ENCODE assay signal across 8 cellular contexts in genomic region chr4:80336582-80336981, GRCh38. TPM values are rescaled to one million over a fixed set of nuclear protein-coding genes. Genes with fewer than 3 reads are reported as not detected.
DNase-seq lines count a peak whose midpoint lies in the region; ATAC-seq and TF ChIP-seq lines count a peak whose summit lies in the region.

No MANE protein-coding gene starts in this region.

- peak overlapping the region; percentile 73 for H3K4me3 ChIP-seq in OCI-LY7 (ENCODE audit: low read depth, low read length, poor library complexity, severe bottlenecking)

- H3K4me1 Mint-ChIP-seq in stimulated activated naive CD8-positive, alpha-beta T cell treated with anti-CD3 and anti-CD28 coated beads, Interleukin-15, Interleukin-2, amounts not matched to agents 100 ng/mL and 50 ng/mL, for 24 hours (ENCODE audit: low read depth) = peaks cover 7% of the 10 kb centered on the region
- H3K4me1 Mint-ChIP-seq in endothelial cell (ENCODE audit: unreplicated experiment) = no peaks in the 10 kb centered on the region

- H3K4me1 ChIP-seq in OCI-LY7 (ENCODE audit: insufficient read depth, low read length, poor library complexity, severe bottlenecking) = peaks cover 14% of the 10 kb centered on the region

- ATAC-seq in stimulated activated naive CD8-positive, alpha-beta T cell treated with anti-CD3 and anti-CD28 coated beads, Interleukin-15, Interleukin-2, amounts not matched to agents 100 U/mL and 50 U/mL, for 24 hours = no peak
- ATAC-seq in HG02678 (IDR thresholded peaks at IDR 0.05; ENCODE audit: unreplicated experiment) (no peak), HG03565 (IDR thresholded peaks at IDR 0.05; ENCODE audit: unreplicated experiment) (no peak)

- H3K9me3 ChIP-seq in OCI-LY7 (ENCODE audit: low read length) = no peaks in the 10 kb centered on the region

- intact Hi-C loops in OCI-LY7 (cut with micrococcal nuclease; ENCODE audit: unreplicated experiment) = no loop called here

- no peaks in the 10 kb centered on the region for H3K36me3 ChIP-seq in OCI-LY7 (ENCODE audit: insufficient read depth, low read length)

- no peaks in the 10 kb centered on the region for H3K36me3 Mint-ChIP-seq in stimulated activated naive CD8-positive, alpha-beta T cell treated with anti-CD3 and anti-CD28 coated beads, Interleukin-15, Interleukin-2, amounts not matched to agents 100 ng/mL and 50 ng/mL, for 24 hours (ENCODE audit: low read depth)
- no peaks in the 10 kb centered on the region for H3K36me3 Mint-ChIP-seq in endothelial cell (ENCODE audit: low read depth, unreplicated experiment)

- no peaks in the 10 kb centered on the region for H3K9me2 ChIP-seq in OCI-LY7 (ENCODE audit: insufficient read depth, low read length)

- H3K79me2 ChIP-seq in OCI-LY7 (ENCODE audit: insufficient read depth, low read depth, low read length) = no peaks in the 10 kb centered on the region

- CTCF ChIA-PET in OCI-LY7 (lab: Charles Lee; ENCODE audit: unreplicated experiment) = no interaction called here

- peaks cover under 1% of the 10 kb centered on the region for H3K9me3 Mint-ChIP-seq in stimulated activated naive CD8-positive, alpha-beta T cell treated with anti-CD3 and anti-CD28 coated beads, Interleukin-15, Interleukin-2, amounts not matched to agents 100 ng/mL and 50 ng/mL, for 24 hours
- no peaks in the 10 kb centered on the region for H3K9me3 Mint-ChIP-seq in endothelial cell (ENCODE audit: unreplicated experiment)

- TF ChIP-seq CTCF in OCI-LY7 (conservative IDR thresholded peaks at IDR 0.05; ENCODE audit: low read length) (peak; percentile 62), endothelial cell (IDR thresholded peaks at IDR 0.05; ENCODE audit: unreplicated experiment) (no peak)

- H3K4me2 ChIP-seq in OCI-LY7 (ENCODE audit: low read length) = peak overlapping the region; percentile 79

- H3K27ac Mint-ChIP-seq in stimulated activated naive CD8-positive, alpha-beta T cell treated with anti-CD3 and anti-CD28 coated beads, Interleukin-15, Interleukin-2, amounts not matched to agents 100 ng/mL and 50 ng/mL, for 24 hours = no peak overlapping the region
- H3K27ac Mint-ChIP-seq in endothelial cell (ENCODE audit: unreplicated experiment) = no peak overlapping the region

- no peak overlapping the region for H3K27ac ChIP-seq in OCI-LY7 (ENCODE audit: low read depth, low read length, poor library complexity, severe bottlenecking)

- DNase-seq in stimulated activated naive CD8-positive, alpha-beta T cell treated with anti-CD3 and anti-CD28 coated beads, Interleukin-15, Interleukin-2, amounts not matched to agents 100 U/mL and 50 U/mL, for 24 hours = no peak
- DNase-seq in OCI-LY7 (ENCODE audit: low spot score) = peak; percentile 26
- peak; percentile 33 for DNase-seq in endothelial cell (ENCODE audit: low spot score)
- peak; percentile 13 for DNase-seq in myocyte (ENCODE audit: low read depth)
- no peak for DNase-seq in stimulated activated CD4-positive, alpha-beta T cell treated with anti-CD3 and anti-CD28 coated beads, Interleukin-4, amount 100 ng/mL, for 24 hours

- no TSS peak for BruUV-seq in OCI-LY7 (replicated peaks; lab: Mats Ljungman, UMichigan)

- POLR2A ChIA-PET in OCI-LY7 (lab: Charles Lee) = no interaction called here

- H3K4me3 Mint-ChIP-seq in stimulated activated naive CD8-positive, alpha-beta T cell treated with anti-CD3 and anti-CD28 coated beads, Interleukin-15, Interleukin-2, amounts not matched to agents 100 ng/mL and 50 ng/mL, for 24 hours = peak overlapping the region; percentile 83
- H3K4me3 Mint-ChIP-seq in endothelial cell (ENCODE audit: unreplicated experiment) = no peak overlapping the region

- no peaks in the 10 kb centered on the region for H4K20me1 ChIP-seq in OCI-LY7 (ENCODE audit: insufficient read depth, low read length)

- H2AFZ ChIP-seq in OCI-LY7 (ENCODE audit: low read length) = peak overlapping the region; percentile 86

- peaks cover 21% of the 10 kb centered on the region for H3K27me3 Mint-ChIP-seq in stimulated activated naive CD8-positive, alpha-beta T cell treated with anti-CD3 and anti-CD28 coated beads, Interleukin-15, Interleukin-2, amounts not matched to agents 100 ng/mL and 50 ng/mL, for 24 hours
- peaks cover 5% of the 10 kb centered on the region for H3K27me3 Mint-ChIP-seq in endothelial cell (ENCODE audit: unreplicated experiment)

RNA-seq across cellular contexts. Expression of gene CFAP299, which starts 1.1 kb away (rescaled TPM):
- 0.63 and 4.1 TPM in 2 replicates for total RNA-seq in OCI-LY7 (2014; rRNA removed; shearing (Covaris generic))
- total RNA-seq in OCI-LY7 (2022) = 3.7 and 4.3 TPM in 2 replicates
- total RNA-seq in endothelial cell (ENCODE audit: unreplicated experiment) = not detected
- total RNA-seq in myocyte = 0.62 and 1.9 TPM in 2 replicates
- polyA plus RNA-seq in myocyte (2012) = 0.32 TPM

Comparison
In these comparisons a context has a peak if more than half of its experiments do, and no peak if none do; other contexts are left out.
1. DNase-seq: peak in OCI-LY7 (single experiment), endothelial cell (single experiment) and myocyte (single experiment); none in stimulated activated naive CD8-positive, alpha-beta T cell treated with anti-CD3 and anti-CD28 coated beads, Interleukin-15, Interleukin-2, amounts not matched to agents 100 U/mL and 50 U/mL, for 24 hours (single experiment) and stimulated activated CD4-positive, alpha-beta T cell treated with anti-CD3 and anti-CD28 coated beads, Interleukin-4, amount 100 ng/mL, for 24 hours (single experiment).